In the genomic region with DNA sequence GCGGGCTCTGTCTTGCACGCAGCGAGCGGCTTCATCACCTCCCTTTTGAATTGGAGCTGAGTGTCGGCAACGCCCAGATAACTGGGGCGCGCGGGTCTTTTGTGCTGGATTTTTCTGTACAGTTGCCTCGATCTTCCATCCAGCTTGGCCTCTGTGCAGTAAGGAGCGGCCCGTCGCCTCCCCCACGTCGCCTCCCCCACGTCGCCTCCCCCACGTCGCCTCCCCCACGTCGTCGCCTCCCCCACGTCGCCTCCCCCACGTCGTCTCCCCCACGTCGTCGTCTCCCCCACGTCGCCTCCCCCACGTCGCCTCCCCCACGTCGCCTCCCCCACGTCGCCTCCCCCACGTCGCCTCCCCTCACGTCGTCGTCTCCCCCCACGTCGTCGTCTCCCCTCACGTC, we compare ENCODE assay signal across 2 cellular contexts.
TF ChIP-seq lines count a peak whose summit lies in the region.

No MANE protein-coding gene starts in this region.

TF ChIP-seq in HEK293, 187 proteins besides CTCF, POLR2A, EP300 and RAD21:
- peak; percentile 69 for TF ChIP-seq WT1 (tag by site-specific recombination; IDR thresholded peaks at IDR 0.05)
- TF ChIP-seq, protein P1, sequence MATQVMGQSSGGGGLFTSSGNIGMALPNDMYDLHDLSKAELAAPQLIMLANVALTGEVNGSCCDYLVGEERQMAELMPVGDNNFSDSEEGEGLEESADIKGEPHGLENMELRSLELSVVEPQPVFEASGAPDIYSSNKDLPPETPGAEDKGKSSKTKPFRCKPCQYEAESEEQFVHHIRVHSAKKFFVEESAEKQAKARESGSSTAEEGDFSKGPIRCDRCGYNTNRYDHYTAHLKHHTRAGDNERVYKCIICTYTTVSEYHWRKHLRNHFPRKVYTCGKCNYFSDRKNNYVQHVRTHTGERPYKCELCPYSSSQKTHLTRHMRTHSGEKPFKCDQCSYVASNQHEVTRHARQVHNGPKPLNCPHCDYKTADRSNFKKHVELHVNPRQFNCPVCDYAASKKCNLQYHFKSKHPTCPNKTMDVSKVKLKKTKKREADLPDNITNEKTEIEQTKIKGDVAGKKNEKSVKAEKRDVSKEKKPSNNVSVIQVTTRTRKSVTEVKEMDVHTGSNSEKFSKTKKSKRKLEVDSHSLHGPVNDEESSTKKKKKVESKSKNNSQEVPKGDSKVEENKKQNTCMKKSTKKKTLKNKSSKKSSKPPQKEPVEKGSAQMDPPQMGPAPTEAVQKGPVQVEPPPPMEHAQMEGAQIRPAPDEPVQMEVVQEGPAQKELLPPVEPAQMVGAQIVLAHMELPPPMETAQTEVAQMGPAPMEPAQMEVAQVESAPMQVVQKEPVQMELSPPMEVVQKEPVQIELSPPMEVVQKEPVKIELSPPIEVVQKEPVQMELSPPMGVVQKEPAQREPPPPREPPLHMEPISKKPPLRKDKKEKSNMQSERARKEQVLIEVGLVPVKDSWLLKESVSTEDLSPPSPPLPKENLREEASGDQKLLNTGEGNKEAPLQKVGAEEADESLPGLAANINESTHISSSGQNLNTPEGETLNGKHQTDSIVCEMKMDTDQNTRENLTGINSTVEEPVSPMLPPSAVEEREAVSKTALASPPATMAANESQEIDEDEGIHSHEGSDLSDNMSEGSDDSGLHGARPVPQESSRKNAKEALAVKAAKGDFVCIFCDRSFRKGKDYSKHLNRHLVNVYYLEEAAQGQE (tag by site-specific recombination; IDR thresholded peaks at IDR 0.05): no peak

TF ChIP-seq in K562, 482 proteins besides CTCF, POLR2A, EP300 and RAD21:
- TF ChIP-seq TCF7 (IDR thresholded peaks at IDR 0.05; ENCODE audit: borderline replicate concordance) (no peak), CHD2 (IDR thresholded peaks at IDR 0.05; ENCODE audit: low read depth, low read length) (no peak), NCOA1 (IDR thresholded peaks at IDR 0.05; ENCODE audit: low read depth) (no peak), GABPA (tag; conservative IDR thresholded peaks at IDR 0.05; ENCODE audit: low read depth) (no peak), CREBBP (IDR thresholded peaks at IDR 0.05; ENCODE audit: low read depth, low read length) (no peak), TEAD1 (CRISPR knock-in tag; IDR thresholded peaks at IDR 0.05) (no peak), CBFB (CRISPR knock-in tag; IDR thresholded peaks at IDR 0.05) (no peak), EGR1 (conservative IDR thresholded peaks at IDR 0.05) (peak; percentile 37; the same call in 1 of the 2 replicates), PTTG1 (tag; IDR thresholded peaks at IDR 0.05; ENCODE audit: low read depth) (no peak), RFX7 (CRISPR knock-in tag; IDR thresholded peaks at IDR 0.05) (no peak), CTBP1 (IDR thresholded peaks at IDR 0.05; ENCODE audit: borderline replicate concordance) (no peak), NCOA6 (IDR thresholded peaks at IDR 0.05) (no peak), CBX2 (IDR thresholded peaks at IDR 0.05; ENCODE audit: insufficient read depth, low read length, poor library complexity, severe bottlenecking) (no peak), KLF16 (IDR thresholded peaks at IDR 0.05) (peak; percentile 59; the same call in 1 of the 2 replicates)
- TF ChIP-seq, protein P2, sequence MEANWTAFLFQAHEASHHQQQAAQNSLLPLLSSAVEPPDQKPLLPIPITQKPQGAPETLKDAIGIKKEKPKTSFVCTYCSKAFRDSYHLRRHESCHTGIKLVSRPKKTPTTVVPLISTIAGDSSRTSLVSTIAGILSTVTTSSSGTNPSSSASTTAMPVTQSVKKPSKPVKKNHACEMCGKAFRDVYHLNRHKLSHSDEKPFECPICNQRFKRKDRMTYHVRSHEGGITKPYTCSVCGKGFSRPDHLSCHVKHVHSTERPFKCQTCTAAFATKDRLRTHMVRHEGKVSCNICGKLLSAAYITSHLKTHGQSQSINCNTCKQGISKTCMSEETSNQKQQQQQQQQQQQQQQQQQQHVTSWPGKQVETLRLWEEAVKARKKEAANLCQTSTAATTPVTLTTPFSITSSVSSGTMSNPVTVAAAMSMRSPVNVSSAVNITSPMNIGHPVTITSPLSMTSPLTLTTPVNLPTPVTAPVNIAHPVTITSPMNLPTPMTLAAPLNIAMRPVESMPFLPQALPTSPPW (CRISPR knock-in tag; IDR thresholded peaks at IDR 0.05): peak; percentile 59
- TF ChIP-seq, protein P3, sequence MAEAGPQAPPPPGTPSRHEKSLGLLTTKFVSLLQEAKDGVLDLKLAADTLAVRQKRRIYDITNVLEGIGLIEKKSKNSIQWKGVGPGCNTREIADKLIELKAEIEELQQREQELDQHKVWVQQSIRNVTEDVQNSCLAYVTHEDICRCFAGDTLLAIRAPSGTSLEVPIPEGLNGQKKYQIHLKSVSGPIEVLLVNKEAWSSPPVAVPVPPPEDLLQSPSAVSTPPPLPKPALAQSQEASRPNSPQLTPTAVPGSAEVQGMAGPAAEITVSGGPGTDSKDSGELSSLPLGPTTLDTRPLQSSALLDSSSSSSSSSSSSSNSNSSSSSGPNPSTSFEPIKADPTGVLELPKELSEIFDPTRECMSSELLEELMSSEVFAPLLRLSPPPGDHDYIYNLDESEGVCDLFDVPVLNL (CRISPR knock-in tag; IDR thresholded peaks at IDR 0.05; ENCODE audit: low read depth): no peak
- TF ChIP-seq, protein P4, sequence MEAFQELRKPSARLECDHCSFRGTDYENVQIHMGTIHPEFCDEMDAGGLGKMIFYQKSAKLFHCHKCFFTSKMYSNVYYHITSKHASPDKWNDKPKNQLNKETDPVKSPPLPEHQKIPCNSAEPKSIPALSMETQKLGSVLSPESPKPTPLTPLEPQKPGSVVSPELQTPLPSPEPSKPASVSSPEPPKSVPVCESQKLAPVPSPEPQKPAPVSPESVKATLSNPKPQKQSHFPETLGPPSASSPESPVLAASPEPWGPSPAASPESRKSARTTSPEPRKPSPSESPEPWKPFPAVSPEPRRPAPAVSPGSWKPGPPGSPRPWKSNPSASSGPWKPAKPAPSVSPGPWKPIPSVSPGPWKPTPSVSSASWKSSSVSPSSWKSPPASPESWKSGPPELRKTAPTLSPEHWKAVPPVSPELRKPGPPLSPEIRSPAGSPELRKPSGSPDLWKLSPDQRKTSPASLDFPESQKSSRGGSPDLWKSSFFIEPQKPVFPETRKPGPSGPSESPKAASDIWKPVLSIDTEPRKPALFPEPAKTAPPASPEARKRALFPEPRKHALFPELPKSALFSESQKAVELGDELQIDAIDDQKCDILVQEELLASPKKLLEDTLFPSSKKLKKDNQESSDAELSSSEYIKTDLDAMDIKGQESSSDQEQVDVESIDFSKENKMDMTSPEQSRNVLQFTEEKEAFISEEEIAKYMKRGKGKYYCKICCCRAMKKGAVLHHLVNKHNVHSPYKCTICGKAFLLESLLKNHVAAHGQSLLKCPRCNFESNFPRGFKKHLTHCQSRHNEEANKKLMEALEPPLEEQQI (IDR thresholded peaks at IDR 0.05): no peak
- TF ChIP-seq, protein P5, sequence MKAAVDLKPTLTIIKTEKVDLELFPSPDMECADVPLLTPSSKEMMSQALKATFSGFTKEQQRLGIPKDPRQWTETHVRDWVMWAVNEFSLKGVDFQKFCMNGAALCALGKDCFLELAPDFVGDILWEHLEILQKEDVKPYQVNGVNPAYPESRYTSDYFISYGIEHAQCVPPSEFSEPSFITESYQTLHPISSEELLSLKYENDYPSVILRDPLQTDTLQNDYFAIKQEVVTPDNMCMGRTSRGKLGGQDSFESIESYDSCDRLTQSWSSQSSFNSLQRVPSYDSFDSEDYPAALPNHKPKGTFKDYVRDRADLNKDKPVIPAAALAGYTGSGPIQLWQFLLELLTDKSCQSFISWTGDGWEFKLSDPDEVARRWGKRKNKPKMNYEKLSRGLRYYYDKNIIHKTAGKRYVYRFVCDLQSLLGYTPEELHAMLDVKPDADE (conservative IDR thresholded peaks at IDR 0.05; ENCODE audit: control insufficient read depth, low read depth, low read length): no peak
- TF ChIP-seq, protein P6, sequence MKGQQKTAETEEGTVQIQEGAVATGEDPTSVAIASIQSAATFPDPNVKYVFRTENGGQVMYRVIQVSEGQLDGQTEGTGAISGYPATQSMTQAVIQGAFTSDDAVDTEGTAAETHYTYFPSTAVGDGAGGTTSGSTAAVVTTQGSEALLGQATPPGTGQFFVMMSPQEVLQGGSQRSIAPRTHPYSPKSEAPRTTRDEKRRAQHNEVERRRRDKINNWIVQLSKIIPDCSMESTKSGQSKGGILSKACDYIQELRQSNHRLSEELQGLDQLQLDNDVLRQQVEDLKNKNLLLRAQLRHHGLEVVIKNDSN (CRISPR knock-in tag; IDR thresholded peaks at IDR 0.05): no peak
- TF ChIP-seq, protein P7, sequence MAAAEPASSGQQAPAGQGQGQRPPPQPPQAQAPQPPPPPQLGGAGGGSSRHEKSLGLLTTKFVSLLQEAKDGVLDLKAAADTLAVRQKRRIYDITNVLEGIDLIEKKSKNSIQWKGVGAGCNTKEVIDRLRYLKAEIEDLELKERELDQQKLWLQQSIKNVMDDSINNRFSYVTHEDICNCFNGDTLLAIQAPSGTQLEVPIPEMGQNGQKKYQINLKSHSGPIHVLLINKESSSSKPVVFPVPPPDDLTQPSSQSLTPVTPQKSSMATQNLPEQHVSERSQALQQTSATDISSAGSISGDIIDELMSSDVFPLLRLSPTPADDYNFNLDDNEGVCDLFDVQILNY (CRISPR knock-in tag; IDR thresholded peaks at IDR 0.05): no peak
TF ChIP-seq in K562: peak in this region for 3.
